ENCODE assay signal across 22 cellular contexts in the genomic region with DNA sequence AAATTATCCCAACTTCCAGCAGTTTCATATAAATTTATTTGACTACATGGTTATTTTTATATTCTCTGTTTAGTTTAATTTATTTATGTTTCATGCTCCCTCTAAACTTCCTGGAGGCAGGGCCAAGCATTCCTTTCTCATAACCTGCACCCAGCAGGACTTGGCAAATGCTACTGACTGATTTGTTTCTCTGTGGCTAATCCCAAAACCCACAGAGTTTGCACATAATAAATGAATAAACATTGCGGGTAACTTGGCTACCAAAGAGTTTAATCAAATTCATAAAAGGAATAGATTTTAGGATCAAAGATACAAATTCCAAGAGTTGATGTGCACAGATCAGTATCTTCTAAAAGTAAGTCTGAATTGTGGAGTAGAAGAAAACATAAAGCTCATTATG.
DNase-seq lines count a peak whose midpoint lies in the region; ATAC-seq, FAIRE-seq and TF ChIP-seq lines count a peak whose summit lies in the region.
"Had no signal": no experiment of that assay in that cellular context is flagged by ENCODE, and none has a peak within 500 bp of the region (broad histone marks: within the 10 kb centered on the region; RNA-seq: fewer than 3 reads in every experiment).

No MANE protein-coding gene starts in this region.

- H4K20me1 ChIP-seq in astrocyte (ENCODE audit: insufficient read depth, low read length): no peaks in the 10 kb centered on the region
- H4K20me1 ChIP-seq: BLaER1 had no signal

- TF ChIP-seq CTCF in astrocyte (IDR thresholded peaks at IDR 0.05; ENCODE audit: insufficient read depth, low read depth, low read length) (no peak), chondrocyte (IDR thresholded peaks at IDR 0.05) (no peak), mesothelial cell of epicardium (IDR thresholded peaks at IDR 0.05; ENCODE audit: unreplicated experiment) (no peak)

- no peak overlapping the region for H2AFZ ChIP-seq in astrocyte (ENCODE audit: low read depth, low read length)

- no peaks in the 10 kb centered on the region for H3K36me3 ChIP-seq in astrocyte (ENCODE audit: insufficient read depth, low read length)
- H3K36me3 ChIP-seq: BLaER1, Peyer's patch had no signal

- no peaks in the 10 kb centered on the region for H3K36me3 Mint-ChIP-seq in astrocyte (ENCODE audit: low read depth, unreplicated experiment)
- no peaks in the 10 kb centered on the region for H3K36me3 Mint-ChIP-seq in chondrocyte (ENCODE audit: low read depth)
- no peaks in the 10 kb centered on the region for H3K36me3 Mint-ChIP-seq in mesothelial cell of epicardium
- H3K36me3 Mint-ChIP-seq: CD4-positive, alpha-beta memory T cell had no signal

- no peaks in the 10 kb centered on the region for H3K27me3 ChIP-seq in astrocyte (ENCODE audit: insufficient read depth, low read length)
- H3K27me3 ChIP-seq: BLaER1, Peyer's patch had no signal

- H3K27ac Mint-ChIP-seq in astrocyte (ENCODE audit: unreplicated experiment): no peak overlapping the region
- H3K27ac Mint-ChIP-seq in chondrocyte (ENCODE audit: unreplicated experiment): peak overlapping the region; percentile 57
- H3K27ac Mint-ChIP-seq in mesothelial cell of epicardium: peak overlapping the region; percentile 38
- H3K27ac Mint-ChIP-seq: CD4-positive, alpha-beta memory T cell had no signal

- H3K4me3 ChIP-seq in astrocyte (ENCODE audit: insufficient read depth, low read depth, low read length): no peak overlapping the region
- H3K4me3 ChIP-seq: BLaER1, GM12878, K562, Peyer's patch had no signal

- H3K9me3 ChIP-seq in astrocyte (ENCODE audit: insufficient read depth, low read depth, low read length): no peaks in the 10 kb centered on the region
- H3K9me3 ChIP-seq: BLaER1, Peyer's patch had no signal

- H3K27me3 Mint-ChIP-seq in astrocyte (ENCODE audit: low read depth, unreplicated experiment) (no peaks in the 10 kb centered on the region), chondrocyte (ENCODE audit: low read depth) (no peaks in the 10 kb centered on the region), mesothelial cell of epicardium (ENCODE audit: low read depth) (no peaks in the 10 kb centered on the region)

- no peak overlapping the region for H3K4me3 Mint-ChIP-seq in astrocyte (ENCODE audit: unreplicated experiment)
- H3K4me3 Mint-ChIP-seq in chondrocyte (ENCODE audit: unreplicated experiment): no peak overlapping the region
- H3K4me3 Mint-ChIP-seq in mesothelial cell of epicardium: no peak overlapping the region
- H3K4me3 Mint-ChIP-seq: CD4-positive, alpha-beta memory T cell had no signal

- no peaks in the 10 kb centered on the region for H3K4me1 ChIP-seq in astrocyte (ENCODE audit: insufficient read depth, low read length)
- H3K4me1 ChIP-seq: BLaER1, Peyer's patch had no signal

- no peak overlapping the region for H3K27ac ChIP-seq in astrocyte (ENCODE audit: low read depth, low read length)
- H3K27ac ChIP-seq: BLaER1, Peyer's patch had no signal

- H3K9me3 Mint-ChIP-seq in astrocyte (ENCODE audit: unreplicated experiment) (no peaks in the 10 kb centered on the region), chondrocyte (ENCODE audit: low read depth) (no peaks in the 10 kb centered on the region), mesothelial cell of epicardium (no peaks in the 10 kb centered on the region)

- DNase-seq in H4 (ENCODE audit: low spot score) (peak; percentile 6), astrocyte (ENCODE audit: low read depth) (peak; percentile 44), chondrocyte (ENCODE audit: low spot score) (no peak), mesothelial cell of epicardium (ENCODE audit: low spot score in 2 of 2, unreplicated experiment in 2 of 2) (no peak), T-helper 2 cell (no peak), activated gamma-delta T cell treated with Interleukin-2 at 50 U/mL for 16 hours (no peak), AG08396 (ENCODE audit: low spot score) (no peak)
- DNase-seq: CD4-positive, alpha-beta memory T cell; DMS153; GF-D8; GOT3; NCI-H1436 treated with DMSO at 0.1 percent for 48 hours; NCI-H2029 treated with DMSO at 0.1 percent for 48 hours; NCI-H2171 treated with DMSO at 0.1 percent for 48 hours; NCI-H446 treated with DMSO at 0.1 percent for 48 hours; NCI-H69; Peyer's patch had no signal

- H3K79me2 ChIP-seq in astrocyte (ENCODE audit: insufficient read depth, low read length): no peaks in the 10 kb centered on the region

- no peak for FAIRE-seq in astrocyte (lab: Jason Lieb, UNC)
- FAIRE-seq: GM12878, GM19239, K562 had no signal

- ATAC-seq in HG02798 (IDR thresholded peaks at IDR 0.05; ENCODE audit: poor library complexity, unreplicated experiment): no peak
- ATAC-seq: GM12878, K562 had no signal

- H3K9ac ChIP-seq in astrocyte (ENCODE audit: low read length): no peak overlapping the region
- H3K9ac ChIP-seq: BLaER1 had no signal

- H3K4me1 Mint-ChIP-seq in astrocyte (ENCODE audit: low read depth, unreplicated experiment): peaks cover 8% of the 10 kb centered on the region
- peaks cover 41% of the 10 kb centered on the region for H3K4me1 Mint-ChIP-seq in chondrocyte (ENCODE audit: low read depth)
- H3K4me1 Mint-ChIP-seq in mesothelial cell of epicardium: peaks cover 18% of the 10 kb centered on the region

- no peak overlapping the region for H3K4me2 ChIP-seq in astrocyte (ENCODE audit: low read length)
- H3K4me2 ChIP-seq: BLaER1 had no signal

Comparison
In these comparisons a context has a peak if more than half of its experiments do, and no peak if none do; other contexts are left out.
1. DNase-seq: peak in H4 (single experiment) and astrocyte (single experiment); none in chondrocyte (single experiment), mesothelial cell of epicardium (0 of 2), T-helper 2 cell (0 of 5), activated gamma-delta T cell treated with Interleukin-2 at 50 U/mL for 16 hours (single experiment) and AG08396 (single experiment).